1 cellular context compared by ENCODE assay signal in genomic region chr6:3383525-3383924, GRCh38.
TF ChIP-seq lines count a peak whose summit lies in the region.

No MANE protein-coding gene starts in this region.

TF ChIP-seq in HepG2, 621 proteins besides CTCF, POLR2A, EP300 and RAD21 (continued from another document and continues in another):
- TF ChIP-seq FOSL2 (CRISPR knock-in tag; IDR thresholded peaks at IDR 0.05) = peak; percentile 58
- TF ChIP-seq ZNF33A (CRISPR knock-in tag; IDR thresholded peaks at IDR 0.05; ENCODE audit: borderline replicate concordance) = no peak
- TF ChIP-seq FOXK2 (IDR thresholded peaks at IDR 0.05) = no peak
- no peak for TF ChIP-seq ESRRA (CRISPR knock-in tag; IDR thresholded peaks at IDR 0.05; ENCODE audit: low read depth)
- no peak for TF ChIP-seq NR2C2 (CRISPR knock-in tag; IDR thresholded peaks at IDR 0.05; ENCODE audit: borderline replicate concordance)
- TF ChIP-seq RBM22 (optimal IDR thresholded peaks at IDR 0.05; ENCODE audit: low read length) = no peak
- TF ChIP-seq ZNF264 (CRISPR knock-in tag; IDR thresholded peaks at IDR 0.05) = no peak
- TF ChIP-seq DBP (CRISPR knock-in tag; IDR thresholded peaks at IDR 0.05; ENCODE audit: not compliant biosample characterization) = no peak
- TF ChIP-seq ZNF574 (CRISPR knock-in tag; IDR thresholded peaks at IDR 0.05) = no peak; the same call in 1 of the 2 replicates
- TF ChIP-seq TEF (CRISPR knock-in tag; IDR thresholded peaks at IDR 0.05) = no peak
- TF ChIP-seq ATF7 (IDR thresholded peaks at IDR 0.05) = no peak
- TF ChIP-seq ATF7 (CRISPR knock-in tag; IDR thresholded peaks at IDR 0.05) = no peak
- TF ChIP-seq, protein P1, sequence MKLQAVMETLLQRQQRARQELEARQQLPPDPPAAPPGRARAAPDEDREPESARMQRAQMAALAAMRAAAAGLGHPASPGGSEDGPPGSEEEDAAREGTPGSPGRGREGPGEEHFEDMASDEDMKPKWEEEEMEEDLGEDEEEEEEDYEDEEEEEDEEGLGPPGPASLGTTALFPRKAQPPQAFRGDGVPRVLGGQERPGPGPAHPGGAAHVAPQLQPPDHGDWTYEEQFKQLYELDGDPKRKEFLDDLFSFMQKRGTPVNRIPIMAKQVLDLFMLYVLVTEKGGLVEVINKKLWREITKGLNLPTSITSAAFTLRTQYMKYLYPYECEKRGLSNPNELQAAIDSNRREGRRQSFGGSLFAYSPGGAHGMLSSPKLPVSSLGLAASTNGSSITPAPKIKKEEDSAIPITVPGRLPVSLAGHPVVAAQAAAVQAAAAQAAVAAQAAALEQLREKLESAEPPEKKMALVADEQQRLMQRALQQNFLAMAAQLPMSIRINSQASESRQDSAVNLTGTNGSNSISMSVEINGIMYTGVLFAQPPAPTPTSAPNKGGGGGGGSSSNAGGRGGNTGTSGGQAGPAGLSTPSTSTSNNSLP (IDR thresholded peaks at IDR 0.05; ENCODE audit: low read depth, low read length) = no peak
- TF ChIP-seq ZNF678 (CRISPR knock-in tag; IDR thresholded peaks at IDR 0.05) = no peak
- TF ChIP-seq ZFP90 (CRISPR knock-in tag; IDR thresholded peaks at IDR 0.05; ENCODE audit: borderline replicate concordance) = no peak
- TF ChIP-seq, protein P2, sequence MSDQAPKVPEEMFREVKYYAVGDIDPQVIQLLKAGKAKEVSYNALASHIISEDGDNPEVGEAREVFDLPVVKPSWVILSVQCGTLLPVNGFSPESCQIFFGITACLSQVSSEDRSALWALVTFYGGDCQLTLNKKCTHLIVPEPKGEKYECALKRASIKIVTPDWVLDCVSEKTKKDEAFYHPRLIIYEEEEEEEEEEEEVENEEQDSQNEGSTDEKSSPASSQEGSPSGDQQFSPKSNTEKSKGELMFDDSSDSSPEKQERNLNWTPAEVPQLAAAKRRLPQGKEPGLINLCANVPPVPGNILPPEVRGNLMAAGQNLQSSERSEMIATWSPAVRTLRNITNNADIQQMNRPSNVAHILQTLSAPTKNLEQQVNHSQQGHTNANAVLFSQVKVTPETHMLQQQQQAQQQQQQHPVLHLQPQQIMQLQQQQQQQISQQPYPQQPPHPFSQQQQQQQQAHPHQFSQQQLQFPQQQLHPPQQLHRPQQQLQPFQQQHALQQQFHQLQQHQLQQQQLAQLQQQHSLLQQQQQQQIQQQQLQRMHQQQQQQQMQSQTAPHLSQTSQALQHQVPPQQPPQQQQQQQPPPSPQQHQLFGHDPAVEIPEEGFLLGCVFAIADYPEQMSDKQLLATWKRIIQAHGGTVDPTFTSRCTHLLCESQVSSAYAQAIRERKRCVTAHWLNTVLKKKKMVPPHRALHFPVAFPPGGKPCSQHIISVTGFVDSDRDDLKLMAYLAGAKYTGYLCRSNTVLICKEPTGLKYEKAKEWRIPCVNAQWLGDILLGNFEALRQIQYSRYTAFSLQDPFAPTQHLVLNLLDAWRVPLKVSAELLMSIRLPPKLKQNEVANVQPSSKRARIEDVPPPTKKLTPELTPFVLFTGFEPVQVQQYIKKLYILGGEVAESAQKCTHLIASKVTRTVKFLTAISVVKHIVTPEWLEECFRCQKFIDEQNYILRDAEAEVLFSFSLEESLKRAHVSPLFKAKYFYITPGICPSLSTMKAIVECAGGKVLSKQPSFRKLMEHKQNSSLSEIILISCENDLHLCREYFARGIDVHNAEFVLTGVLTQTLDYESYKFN (CRISPR knock-in tag; conservative IDR thresholded peaks at IDR 0.05) = peak; percentile 45; the same call in 1 of the 2 replicates
- no peak for TF ChIP-seq ZNF607 (CRISPR knock-in tag; IDR thresholded peaks at IDR 0.05; ENCODE audit: borderline replicate concordance)
- no peak for TF ChIP-seq MYNN (CRISPR knock-in tag; IDR thresholded peaks at IDR 0.05; ENCODE audit: low read depth)
- TF ChIP-seq ZNF670 (CRISPR knock-in tag; IDR thresholded peaks at IDR 0.05; ENCODE audit: borderline replicate concordance) = no peak
- TF ChIP-seq PAX8 (CRISPR knock-in tag; IDR thresholded peaks at IDR 0.05; ENCODE audit: borderline replicate concordance) = no peak
- TF ChIP-seq MTF2 (CRISPR knock-in tag; IDR thresholded peaks at IDR 0.05; ENCODE audit: borderline replicate concordance) = no peak
- TF ChIP-seq SAFB2 (CRISPR knock-in tag; IDR thresholded peaks at IDR 0.05; ENCODE audit: borderline replicate concordance, low read depth) = no peak
- TF ChIP-seq ZNF512 (CRISPR knock-in tag; IDR thresholded peaks at IDR 0.05) = no peak
- TF ChIP-seq MXD4 (CRISPR knock-in tag; IDR thresholded peaks at IDR 0.05) = no peak
- TF ChIP-seq DMAP1 (CRISPR knock-in tag; IDR thresholded peaks at IDR 0.05) = no peak
- no peak for TF ChIP-seq ISX (CRISPR knock-in tag; conservative IDR thresholded peaks at IDR 0.05)
- no peak for TF ChIP-seq ZNF446 (CRISPR knock-in tag; IDR thresholded peaks at IDR 0.05)
- TF ChIP-seq, protein P3, sequence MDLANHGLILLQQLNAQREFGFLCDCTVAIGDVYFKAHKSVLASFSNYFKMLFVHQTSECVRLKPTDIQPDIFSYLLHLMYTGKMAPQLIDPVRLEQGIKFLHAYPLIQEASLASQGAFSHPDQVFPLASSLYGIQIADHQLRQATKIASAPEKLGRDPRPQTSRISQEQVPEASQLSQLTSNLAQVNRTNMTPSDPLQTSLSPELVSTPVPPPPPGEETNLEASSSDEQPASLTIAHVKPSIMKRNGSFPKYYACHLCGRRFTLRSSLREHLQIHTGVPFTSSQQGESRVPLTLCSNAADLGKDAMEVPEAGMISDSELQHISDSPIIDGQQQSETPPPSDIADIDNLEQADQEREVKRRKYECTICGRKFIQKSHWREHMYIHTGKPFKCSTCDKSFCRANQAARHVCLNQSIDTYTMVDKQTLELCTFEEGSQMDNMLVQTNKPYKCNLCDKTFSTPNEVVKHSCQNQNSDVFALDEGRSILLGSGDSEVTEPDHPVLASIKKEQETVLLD (CRISPR knock-in tag; IDR thresholded peaks at IDR 0.05; ENCODE audit: low read depth) = 0 out of 2 replicates have a peak, but pooled peaks have one; percentile 26
- TF ChIP-seq, protein P4, sequence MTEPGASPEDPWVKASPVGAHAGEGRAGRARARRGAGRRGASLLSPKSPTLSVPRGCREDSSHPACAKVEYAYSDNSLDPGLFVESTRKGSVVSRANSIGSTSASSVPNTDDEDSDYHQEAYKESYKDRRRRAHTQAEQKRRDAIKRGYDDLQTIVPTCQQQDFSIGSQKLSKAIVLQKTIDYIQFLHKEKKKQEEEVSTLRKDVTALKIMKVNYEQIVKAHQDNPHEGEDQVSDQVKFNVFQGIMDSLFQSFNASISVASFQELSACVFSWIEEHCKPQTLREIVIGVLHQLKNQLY (CRISPR knock-in tag; IDR thresholded peaks at IDR 0.05) = no peak
- TF ChIP-seq ZNF180 (CRISPR knock-in tag; IDR thresholded peaks at IDR 0.05; ENCODE audit: borderline replicate concordance, low read depth) = no peak
- TF ChIP-seq KDM3A (CRISPR knock-in tag; IDR thresholded peaks at IDR 0.05; ENCODE audit: low read depth) = no peak
- no peak for TF ChIP-seq AHR (CRISPR knock-in tag; IDR thresholded peaks at IDR 0.05)
- no peak for TF ChIP-seq RBM39 (IDR thresholded peaks at IDR 0.05; ENCODE audit: low read depth, low read length, poor library complexity, severe bottlenecking)
- TF ChIP-seq, protein P5, sequence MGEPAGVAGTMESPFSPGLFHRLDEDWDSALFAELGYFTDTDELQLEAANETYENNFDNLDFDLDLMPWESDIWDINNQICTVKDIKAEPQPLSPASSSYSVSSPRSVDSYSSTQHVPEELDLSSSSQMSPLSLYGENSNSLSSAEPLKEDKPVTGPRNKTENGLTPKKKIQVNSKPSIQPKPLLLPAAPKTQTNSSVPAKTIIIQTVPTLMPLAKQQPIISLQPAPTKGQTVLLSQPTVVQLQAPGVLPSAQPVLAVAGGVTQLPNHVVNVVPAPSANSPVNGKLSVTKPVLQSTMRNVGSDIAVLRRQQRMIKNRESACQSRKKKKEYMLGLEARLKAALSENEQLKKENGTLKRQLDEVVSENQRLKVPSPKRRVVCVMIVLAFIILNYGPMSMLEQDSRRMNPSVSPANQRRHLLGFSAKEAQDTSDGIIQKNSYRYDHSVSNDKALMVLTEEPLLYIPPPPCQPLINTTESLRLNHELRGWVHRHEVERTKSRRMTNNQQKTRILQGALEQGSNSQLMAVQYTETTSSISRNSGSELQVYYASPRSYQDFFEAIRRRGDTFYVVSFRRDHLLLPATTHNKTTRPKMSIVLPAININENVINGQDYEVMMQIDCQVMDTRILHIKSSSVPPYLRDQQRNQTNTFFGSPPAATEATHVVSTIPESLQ (CRISPR knock-in tag; conservative IDR thresholded peaks at IDR 0.05) = no peak
- no peak for TF ChIP-seq ZNF510 (CRISPR knock-in tag; IDR thresholded peaks at IDR 0.05; ENCODE audit: low read depth)
- TF ChIP-seq BCL3 (CRISPR knock-in tag; IDR thresholded peaks at IDR 0.05) = no peak
- TF ChIP-seq ZNF749 (CRISPR knock-in tag; IDR thresholded peaks at IDR 0.05; ENCODE audit: borderline replicate concordance) = no peak
- TF ChIP-seq, protein P6, sequence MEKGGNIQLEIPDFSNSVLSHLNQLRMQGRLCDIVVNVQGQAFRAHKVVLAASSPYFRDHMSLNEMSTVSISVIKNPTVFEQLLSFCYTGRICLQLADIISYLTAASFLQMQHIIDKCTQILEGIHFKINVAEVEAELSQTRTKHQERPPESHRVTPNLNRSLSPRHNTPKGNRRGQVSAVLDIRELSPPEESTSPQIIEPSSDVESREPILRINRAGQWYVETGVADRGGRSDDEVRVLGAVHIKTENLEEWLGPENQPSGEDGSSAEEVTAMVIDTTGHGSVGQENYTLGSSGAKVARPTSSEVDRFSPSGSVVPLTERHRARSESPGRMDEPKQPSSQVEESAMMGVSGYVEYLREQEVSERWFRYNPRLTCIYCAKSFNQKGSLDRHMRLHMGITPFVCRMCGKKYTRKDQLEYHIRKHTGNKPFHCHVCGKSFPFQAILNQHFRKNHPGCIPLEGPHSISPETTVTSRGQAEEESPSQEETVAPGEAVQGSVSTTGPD (CRISPR knock-in tag; IDR thresholded peaks at IDR 0.05) = no peak
- peak; percentile 56; the same call in 1 of the 2 replicates for TF ChIP-seq HNF4G (IDR thresholded peaks at IDR 0.05; ENCODE audit: borderline replicate concordance, low read depth, low read length)
- no peak for TF ChIP-seq HNF4G (CRISPR knock-in tag; IDR thresholded peaks at IDR 0.05; ENCODE audit: borderline replicate concordance, low read depth)
- TF ChIP-seq POLR2AphosphoS5 (IDR thresholded peaks at IDR 0.05; ENCODE audit: low read depth, low read length) = no peak
- no peak for TF ChIP-seq ZNF775 (CRISPR knock-in tag; IDR thresholded peaks at IDR 0.05; ENCODE audit: borderline replicate concordance)
